In genomic region chr2:43067254-43068052, GRCh38 we compare ENCODE assay signal across 21 cellular contexts.
A peak's percentile ranks its signal among the peaks of the same experiment; 100 is the strongest.
DNase-seq lines count a peak whose midpoint lies in the region; ATAC-seq, FAIRE-seq and TF ChIP-seq lines count a peak whose summit lies in the region.
"Had no signal": no experiment of that assay in that cellular context is flagged by ENCODE, and none has a peak within 500 bp of the region (broad histone marks: within the 10 kb centered on the region; RNA-seq: fewer than 3 reads in every experiment).

No MANE protein-coding gene starts in this region.

- no peak for FAIRE-seq in H1 (lab: Jason Lieb, UNC)
- no peak for FAIRE-seq in GM19239 (lab: Jason Lieb, UNC)

- no peak overlapping the region for H3K56ac ChIP-seq in H1 (replicated peaks; ENCODE audit: insufficient read length, low read depth, low read length)

- H3F3A ChIP-seq in neural progenitor cell (ENCODE audit: low read depth), result peaks cover 31% of the 10 kb centered on the region

- peak overlapping the region; percentile 25 for H4K91ac ChIP-seq in H1 (replicated peaks; ENCODE audit: insufficient read length, low read length)

- H3K23ac ChIP-seq in H1 (ENCODE audit: insufficient read length), result no peak overlapping the region

- H3K4ac ChIP-seq in H1 (replicated peaks; ENCODE audit: insufficient read length, low read depth, low read length), result no peak overlapping the region

- DNase-seq in natural killer cell treated with Interleukin-12 subunit alpha and Interleukin-12 subunit beta and Interleukin-15 and Interleukin-18, amount 100 ng/mL, for 72 hours (ENCODE audit: low spot score), result peak; percentile 57
- DNase-seq in natural killer cell (no peak), H1 (ENCODE audit: low read depth in 1 of 2, low spot score in 2 of 2) (no peak), neural progenitor cell (ENCODE audit: low spot score) (peak; percentile 47), GM19239 (ENCODE audit: insufficient read length, low spot score) (no peak), colonic mucosa (no peak), middle frontal gyrus (ENCODE audit: extremely low spot score, low spot score) (no peak)
- DNase-seq: activated CD4-positive, alpha-beta T cell treated with anti-CD3 and anti-CD28 coated beads for 36 hours; activated CD8-positive, alpha-beta memory T cell treated with anti-CD3 and anti-CD28 coated beads, Interleukin-2, amount 50 U/mL, for 48 hours; effector CD4-positive, alpha-beta T cell; NCI-H1417 treated with DMSO at 0.1 percent for 48 hours; NCI-H446; stimulated activated CD4-positive, alpha-beta T cell treated with anti-CD3 and anti-CD28 coated beads, Interleukin-15, amount 100 ng/mL, for 24 hours; stimulated activated naive CD4-positive, alpha-beta T cell treated with Interleukin-2 at 50 U/mL for 16 hours; T1000 had no signal

- no peak for TF ChIP-seq RAD21 in H1 (IDR thresholded peaks at IDR 0.05 in 1 of 2, conservative IDR thresholded peaks at IDR 0.05 in 1 of 2; ENCODE audit: low read depth in 2 of 2, low read length in 2 of 2)

- H2AFZ ChIP-seq in H1 (ENCODE audit: low read length) (peak overlapping the region; percentile 87), neural progenitor cell (replicated peaks) (no peak overlapping the region)

- no peak overlapping the region for H3K4me3 Mint-ChIP-seq in natural killer cell treated with Interleukin-12 subunit alpha and Interleukin-12 subunit beta and Interleukin-15 and Interleukin-18, amount 100 ng/mL, for 72 hours
- H3K4me3 Mint-ChIP-seq in natural killer cell (no peak overlapping the region), neural progenitor cell (no peak overlapping the region)
- H3K4me3 Mint-ChIP-seq: activated CD4-positive, alpha-beta T cell treated with anti-CD3 and anti-CD28 coated beads for 36 hours; activated naive CD4-positive, alpha-beta T cell treated with anti-CD3 and anti-CD28 coated beads, Interleukin-2, amount 50 U/mL, for 24 hours had no signal

- H4K20me1 ChIP-seq in H1 (replicated peaks in 1 of 2; ENCODE audit: control insufficient read depth in 1 of 2, insufficient read depth in 2 of 2, low read length in 2 of 2), result no peaks in the 10 kb centered on the region
- no peaks in the 10 kb centered on the region for H4K20me1 ChIP-seq in neural progenitor cell (ENCODE audit: low read depth)

- POLR2A ChIA-PET in H1 (lab: Charles Lee; ENCODE audit: partially characterized antibody), result interaction anchor here (1.1 to 1.4 kb wide), 3 partner anchors 34 to 244 kb away, joined by 3 to 4 read pairs (median 3); no protein-coding TSS in a partner anchor

- H3K27ac Mint-ChIP-seq in natural killer cell treated with Interleukin-12 subunit alpha and Interleukin-12 subunit beta and Interleukin-15 and Interleukin-18, amount 100 ng/mL, for 72 hours, result no peak overlapping the region
- H3K27ac Mint-ChIP-seq in natural killer cell (no peak overlapping the region), neural progenitor cell (peak overlapping the region; percentile 21)
- H3K27ac Mint-ChIP-seq: activated CD4-positive, alpha-beta T cell treated with anti-CD3 and anti-CD28 coated beads for 36 hours; activated naive CD4-positive, alpha-beta T cell treated with anti-CD3 and anti-CD28 coated beads, Interleukin-2, amount 50 U/mL, for 24 hours had no signal

- H3K79me1 ChIP-seq in H1 (ENCODE audit: low read depth, low read length), result no peaks in the 10 kb centered on the region

- ATAC-seq in natural killer cell treated with Interleukin-12 subunit alpha and Interleukin-12 subunit beta and Interleukin-15 and Interleukin-18, amount 100 ng/mL, for 72 hours, result no peak
- no peak for ATAC-seq in natural killer cell
- ATAC-seq in HG02642 (IDR thresholded peaks at IDR 0.05; ENCODE audit: poor library complexity, unreplicated experiment), result no peak
- ATAC-seq: activated CD4-positive, alpha-beta T cell treated with anti-CD3 and anti-CD28 coated beads for 36 hours had no signal

- H3K4me2 ChIP-seq in H1 (ENCODE audit: insufficient read depth in 1 of 2, low read depth in 2 of 2, low read length in 2 of 2) (peak overlapping the region; percentile 29 to 32; a peak in 3 of 4 replicates), neural progenitor cell (peak overlapping the region; percentile 50)

- H2BK12ac ChIP-seq in H1 (ENCODE audit: low read depth, low read length), result no peak overlapping the region

- H3K36me3 ChIP-seq in H1 (ENCODE audit: control insufficient read depth in 2 of 4, insufficient read depth in 4 of 4, low read length in 3 of 4) (no peaks in the 10 kb centered on the region), neural progenitor cell (no peaks in the 10 kb centered on the region), colonic mucosa (no peaks in the 10 kb centered on the region)
- H3K36me3 ChIP-seq: breast epithelium, prostate gland, SJSA1, uterus had no signal

- H3K27me3 Mint-ChIP-seq in natural killer cell treated with Interleukin-12 subunit alpha and Interleukin-12 subunit beta and Interleukin-15 and Interleukin-18, amount 100 ng/mL, for 72 hours, result no peaks in the 10 kb centered on the region
- H3K27me3 Mint-ChIP-seq in natural killer cell (ENCODE audit: low read depth in 2 of 2) (no peaks in the 10 kb centered on the region), neural progenitor cell (ENCODE audit: insufficient read depth, low read depth) (peaks cover 10% of the 10 kb centered on the region)
- H3K27me3 Mint-ChIP-seq: activated CD4-positive, alpha-beta T cell treated with anti-CD3 and anti-CD28 coated beads for 36 hours; activated naive CD4-positive, alpha-beta T cell treated with anti-CD3 and anti-CD28 coated beads, Interleukin-2, amount 50 U/mL, for 24 hours had no signal

- no peaks in the 10 kb centered on the region; a peak in 1 of 4 replicates for H3K9me3 ChIP-seq in H1 (ENCODE audit: insufficient read depth in 2 of 2, low read depth in 1 of 2, low read length in 1 of 2)
- no peaks in the 10 kb centered on the region for H3K9me3 ChIP-seq in neural progenitor cell (ENCODE audit: low read depth)
- H3K9me3 ChIP-seq in colonic mucosa, result no peaks in the 10 kb centered on the region
- H3K9me3 ChIP-seq: breast epithelium, prostate gland, SJSA1, uterus had no signal

- no peak overlapping the region for H3K27ac ChIP-seq in H1 (ENCODE audit: low read depth, low read length)
- peak overlapping the region; percentile 99 for H3K27ac ChIP-seq in neural progenitor cell
- H3K27ac ChIP-seq in colonic mucosa, result no peak overlapping the region
- H3K27ac ChIP-seq: breast epithelium, prostate gland, uterus had no signal

- H3K14ac ChIP-seq in H1 (ENCODE audit: insufficient read length), result no peak overlapping the region

- H4K5ac ChIP-seq in H1 (ENCODE audit: insufficient read length, low read depth, low read length), result no peak overlapping the region

- 72% methylated on average over 12 of the region's 14 CpGs; no CpG with 5 or more reads in 1 of the 2 experiments for WGBS in H1 (ENCODE audit: extremely low coverage in 1 of 2, insufficient coverage in 1 of 2, insufficient read length in 1 of 2, insufficient replicate concordance in 2 of 2, low coverage in 1 of 2, low lambda C conversion rate in 2 of 2, missing lambda C conversion rate in 1 of 2), 2 experiments

- H3K79me2 ChIP-seq in H1 (ENCODE audit: control insufficient read depth in 1 of 2, insufficient read depth in 2 of 2, low read length in 2 of 2), result no peaks in the 10 kb centered on the region
- no peaks in the 10 kb centered on the region for H3K79me2 ChIP-seq in neural progenitor cell (ENCODE audit: low read depth)

- no peak for TF ChIP-seq EP300 in H1 (IDR thresholded peaks at IDR 0.05; ENCODE audit: borderline replicate concordance in 1 of 2, low read depth in 2 of 2, low read length in 2 of 2)

- peak overlapping the region; percentile 45; the same call in 1 of the 2 replicates for H4K8ac ChIP-seq in H1 (ENCODE audit: extremely low read depth, insufficient read depth, low read length)

- TF ChIP-seq CTCF in natural killer cell (IDR thresholded peaks at IDR 0.05), result no peak
- no peak for TF ChIP-seq CTCF in H1 (IDR thresholded peaks at IDR 0.05; ENCODE audit: control extremely low read depth in 1 of 3, insufficient read depth in 1 of 3, low read depth in 1 of 3, low read length in 3 of 3)
- TF ChIP-seq CTCF in neural progenitor cell (IDR thresholded peaks at IDR 0.05), result no peak
- no peak for TF ChIP-seq CTCF in colonic mucosa (IDR thresholded peaks at IDR 0.05)

- H3K4me3 ChIP-seq in H1 (ENCODE audit: extremely low read depth in 1 of 4, insufficient read depth in 2 of 4, low read depth in 3 of 4, low read length in 4 of 4) (no peak overlapping the region; a peak in 1 of 8 replicates), neural progenitor cell (no peak overlapping the region), colonic mucosa (no peak overlapping the region)
- H3K4me3 ChIP-seq: breast epithelium, prostate gland, SJSA1, uterus had no signal

- H3K9me3 Mint-ChIP-seq in natural killer cell treated with Interleukin-12 subunit alpha and Interleukin-12 subunit beta and Interleukin-15 and Interleukin-18, amount 100 ng/mL, for 72 hours, result no peaks in the 10 kb centered on the region
- no peaks in the 10 kb centered on the region for H3K9me3 Mint-ChIP-seq in natural killer cell
- H3K9me3 Mint-ChIP-seq in neural progenitor cell, result peaks cover 9% of the 10 kb centered on the region
- H3K9me3 Mint-ChIP-seq: activated naive CD4-positive, alpha-beta T cell treated with anti-CD3 and anti-CD28 coated beads, Interleukin-2, amount 50 U/mL, for 24 hours had no signal

- intact Hi-C loops in natural killer cell (cut with micrococcal nuclease) (no loop called here), colonic mucosa (cut with DNase I) (no loop called here)

- H3K23me2 ChIP-seq in H1 (ENCODE audit: low read depth, low read length), result no peaks in the 10 kb centered on the region

- H2AK5ac ChIP-seq in H1 (ENCODE audit: low read depth, low read length), result no peak overlapping the region

- CTCF ChIA-PET in H1 (lab: Charles Lee; ENCODE audit: partially characterized antibody), result interaction anchor here (0.7 to 1.5 kb wide), 5 partner anchors 59 to 470 kb away, joined by 3 to 4 read pairs (median 3); no protein-coding TSS in a partner anchor

- TF ChIP-seq POLR2A in H1 (IDR thresholded peaks at IDR 0.05; ENCODE audit: control extremely low read depth in 1 of 2, low read depth in 2 of 2, low read length in 2 of 2), result no peak

- H3K9ac ChIP-seq in H1 (replicated peaks in 1 of 4; ENCODE audit: extremely low read depth in 1 of 4, low read depth in 3 of 4, low read length in 3 of 4), result no peak overlapping the region
- H3K9ac ChIP-seq in neural progenitor cell, result peak overlapping the region; percentile 37
- H3K9ac ChIP-seq in colonic mucosa (ENCODE audit: low read depth in 2 of 2, low read length in 2 of 2), result no peak overlapping the region

- no peak overlapping the region for H2BK120ac ChIP-seq in H1 (replicated peaks; ENCODE audit: low read depth, low read length)

- no peak overlapping the region for H2BK20ac ChIP-seq in H1 (ENCODE audit: low read length)

- H3K4me1 ChIP-seq in H1 (replicated peaks in 1 of 4; ENCODE audit: control insufficient read depth in 3 of 4, insufficient read depth in 4 of 4, low read length in 3 of 4) (peaks cover 0 to 13% (median 3%) of the 10 kb centered on the region in 4 experiments; a peak in 3 of 7 replicates), neural progenitor cell (peaks cover 41% of the 10 kb centered on the region), colonic mucosa (no peaks in the 10 kb centered on the region)
- H3K4me1 ChIP-seq: prostate gland had no signal

- H3K18ac ChIP-seq in H1 (ENCODE audit: extremely low read depth, low read length), result peak overlapping the region; percentile 60; the same call in 1 of the 2 replicates

- H3K27me3 ChIP-seq in H1 (replicated peaks in 1 of 4; ENCODE audit: control insufficient read depth in 3 of 4, extremely low read depth in 1 of 4, insufficient read depth in 3 of 4, low read length in 3 of 4) (peaks cover 0 to 11% (median 3%) of the 10 kb centered on the region in 4 experiments; a peak in 3 of 7 replicates), neural progenitor cell (no peaks in the 10 kb centered on the region), colonic mucosa (no peaks in the 10 kb centered on the region)
- H3K27me3 ChIP-seq: breast epithelium, SJSA1, uterus had no signal

- no peak overlapping the region; the same call in 1 of the 2 replicates for H2BK5ac ChIP-seq in H1 (ENCODE audit: low read depth, low read length)

- no peaks in the 10 kb centered on the region for H3K4me1 Mint-ChIP-seq in natural killer cell treated with Interleukin-12 subunit alpha and Interleukin-12 subunit beta and Interleukin-15 and Interleukin-18, amount 100 ng/mL, for 72 hours (ENCODE audit: low read depth in 2 of 2)
- H3K4me1 Mint-ChIP-seq in natural killer cell (peaks cover 0 to 17% of the 10 kb centered on the region in 2 donors), neural progenitor cell (peaks cover 42% of the 10 kb centered on the region)
- H3K4me1 Mint-ChIP-seq: activated CD4-positive, alpha-beta T cell treated with anti-CD3 and anti-CD28 coated beads for 36 hours; activated naive CD4-positive, alpha-beta T cell treated with anti-CD3 and anti-CD28 coated beads, Interleukin-2, amount 50 U/mL, for 24 hours had no signal

- no peak overlapping the region for H2BK15ac ChIP-seq in H1 (ENCODE audit: low read length)

- H3K36me3 Mint-ChIP-seq in natural killer cell treated with Interleukin-12 subunit alpha and Interleukin-12 subunit beta and Interleukin-15 and Interleukin-18, amount 100 ng/mL, for 72 hours, result no peaks in the 10 kb centered on the region
- H3K36me3 Mint-ChIP-seq in natural killer cell (no peaks in the 10 kb centered on the region), neural progenitor cell (peaks cover 2% of the 10 kb centered on the region)

Comparison
In these comparisons a context has a peak if more than half of its experiments do, and no peak if none do; other contexts are left out.
1. DNase-seq: peak in natural killer cell treated with Interleukin-12 subunit alpha and Interleukin-12 subunit beta and Interleukin-15 and Interleukin-18, amount 100 ng/mL, for 72 hours (single experiment) and neural progenitor cell (single experiment); none in natural killer cell (single experiment), H1 (0 of 2), GM19239 (single experiment), colonic mucosa (single experiment) and middle frontal gyrus (single experiment).